ENCODE assay signal across 1 cellular context in the genomic region with DNA sequence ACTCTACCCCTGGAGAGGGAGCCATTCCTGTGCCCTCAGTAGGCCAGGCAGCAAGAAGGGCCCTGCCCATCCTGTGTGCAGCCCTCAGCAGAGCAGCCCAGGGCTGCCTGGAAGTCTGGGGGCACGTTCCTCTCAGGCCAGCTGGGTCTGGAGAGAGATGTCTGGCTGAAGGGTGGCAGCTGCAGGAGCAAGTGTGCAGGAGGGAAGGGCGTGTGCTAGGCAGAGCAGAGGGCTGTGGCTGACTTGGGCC.
TF ChIP-seq lines count a peak whose summit lies in the region.

No MANE protein-coding gene starts in this region.

TF ChIP-seq in GM12878, 131 proteins besides CTCF, POLR2A, EP300 and RAD21 (continued from another document):
- TF ChIP-seq SMAD5 (IDR thresholded peaks at IDR 0.05; ENCODE audit: low read depth) = no peak
